Comparison of ENCODE assay signal across 23 cellular contexts in the genomic region with DNA sequence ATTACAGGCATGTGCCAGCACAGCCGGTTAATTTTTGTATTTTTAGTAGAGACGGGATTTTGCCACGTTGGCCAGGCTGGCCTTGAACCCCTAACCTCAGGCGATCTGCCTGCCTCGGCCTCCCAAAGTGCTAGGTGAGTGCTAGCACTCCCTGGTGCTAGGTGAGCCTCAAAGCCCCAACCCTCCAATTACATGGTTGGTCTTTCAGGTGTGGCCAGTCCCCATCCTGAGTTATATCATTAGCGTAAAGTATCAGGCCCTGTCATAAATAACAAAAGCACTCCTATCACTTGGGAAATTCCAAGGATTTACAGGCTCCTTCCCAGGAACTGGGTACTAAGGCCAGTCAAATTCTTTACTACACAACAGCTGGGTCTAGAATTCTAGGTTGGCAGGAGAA.
"Had no signal": no experiment of that assay in that cellular context is flagged by ENCODE, and none has a peak within 500 bp of the region (broad histone marks: within the 10 kb centered on the region; RNA-seq: fewer than 3 reads in every experiment).

No MANE protein-coding gene starts in this region.

- ATAC-seq: activated naive CD4-positive, alpha-beta T cell treated with anti-CD3 and anti-CD28 coated beads, Interleukin-2, amount 50 U/mL, for 72 hours; esophagus mucosa; heart left ventricle had no signal

- H3K9me3 ChIP-seq: colonic mucosa had no signal

- H3K36me3 ChIP-seq: colonic mucosa had no signal

- H3K27me3 Mint-ChIP-seq: activated CD4-positive, alpha-beta memory T cell treated with anti-CD3 and anti-CD28 coated beads, Interleukin-2, amount 10 ng/mL, durations not matched to agents 7 days and 5 days; activated CD4-positive, alpha-beta T cell treated with anti-CD3 and anti-CD28 coated beads, Interleukin-2, amount 10 ng/mL, durations not matched to agents 7 days and 5 days; activated naive CD4-positive, alpha-beta T cell treated with anti-CD3 and anti-CD28 coated beads, Interleukin-2, amount 10 ng/mL, durations not matched to agents 7 days and 5 days; activated naive CD8-positive, alpha-beta T cell treated with anti-CD3 and anti-CD28 coated beads, Interleukin-2, amount 10 ng/mL, durations not matched to agents 7 days and 5 days; activated T-cell treated with anti-CD3 and anti-CD28 coated beads, Interleukin-2, amount 50 U/mL, for 24 hours had no signal

- H3K4me3 ChIP-seq: colonic mucosa, heart left ventricle had no signal

- H3K27ac Mint-ChIP-seq: activated CD4-positive, alpha-beta memory T cell treated with anti-CD3 and anti-CD28 coated beads, Interleukin-2, amount 10 ng/mL, durations not matched to agents 7 days and 5 days; activated CD4-positive, alpha-beta T cell treated with anti-CD3 and anti-CD28 coated beads, Interleukin-2, amount 10 ng/mL, durations not matched to agents 7 days and 5 days; activated naive CD4-positive, alpha-beta T cell treated with anti-CD3 and anti-CD28 coated beads, Interleukin-2, amount 10 ng/mL, durations not matched to agents 7 days and 5 days; activated naive CD4-positive, alpha-beta T cell treated with anti-CD3 and anti-CD28 coated beads, Interleukin-2, amount 50 U/mL, for 72 hours; activated naive CD8-positive, alpha-beta T cell treated with anti-CD3 and anti-CD28 coated beads, Interleukin-2, amount 10 ng/mL, durations not matched to agents 7 days and 5 days; activated T-cell treated with anti-CD3 and anti-CD28 coated beads, Interleukin-2, amount 50 U/mL, for 24 hours; activated T-cell treated with anti-CD3 and anti-CD28 coated beads, Interleukin-2, amount 50 U/mL, for 72 hours had no signal

- H3K27me3 ChIP-seq: colonic mucosa, heart left ventricle had no signal

- H3K9me3 Mint-ChIP-seq: activated CD4-positive, alpha-beta memory T cell treated with anti-CD3 and anti-CD28 coated beads, Interleukin-2, amount 10 ng/mL, durations not matched to agents 7 days and 5 days; activated naive CD4-positive, alpha-beta T cell treated with anti-CD3 and anti-CD28 coated beads, Interleukin-2, amount 10 ng/mL, durations not matched to agents 7 days and 5 days; activated naive CD4-positive, alpha-beta T cell treated with anti-CD3 and anti-CD28 coated beads, Interleukin-2, amount 50 U/mL, for 72 hours had no signal

- H3K36me3 Mint-ChIP-seq: activated naive CD4-positive, alpha-beta T cell treated with anti-CD3 and anti-CD28 coated beads, Interleukin-2, amount 10 ng/mL, durations not matched to agents 7 days and 5 days; activated naive CD4-positive, alpha-beta T cell treated with anti-CD3 and anti-CD28 coated beads, Interleukin-2, amount 50 U/mL, for 72 hours had no signal

- H3K4me1 ChIP-seq: colonic mucosa had no signal

- H3K4me3 Mint-ChIP-seq: activated CD4-positive, alpha-beta memory T cell treated with anti-CD3 and anti-CD28 coated beads, Interleukin-2, amount 10 ng/mL, durations not matched to agents 7 days and 5 days; activated CD4-positive, alpha-beta T cell treated with anti-CD3 and anti-CD28 coated beads, Interleukin-2, amount 10 ng/mL, durations not matched to agents 7 days and 5 days; activated naive CD4-positive, alpha-beta T cell treated with anti-CD3 and anti-CD28 coated beads, Interleukin-2, amount 10 ng/mL, durations not matched to agents 7 days and 5 days; activated naive CD8-positive, alpha-beta T cell treated with anti-CD3 and anti-CD28 coated beads, Interleukin-2, amount 10 ng/mL, durations not matched to agents 7 days and 5 days; activated T-cell treated with anti-CD3 and anti-CD28 coated beads, Interleukin-2, amount 50 U/mL, for 24 hours; activated T-cell treated with anti-CD3 and anti-CD28 coated beads, Interleukin-2, amount 50 U/mL, for 72 hours had no signal

- H3K4me1 Mint-ChIP-seq: activated CD4-positive, alpha-beta memory T cell treated with anti-CD3 and anti-CD28 coated beads, Interleukin-2, amount 10 ng/mL, durations not matched to agents 7 days and 5 days; activated CD4-positive, alpha-beta T cell treated with anti-CD3 and anti-CD28 coated beads, Interleukin-2, amount 10 ng/mL, durations not matched to agents 7 days and 5 days; activated naive CD4-positive, alpha-beta T cell treated with anti-CD3 and anti-CD28 coated beads, Interleukin-2, amount 10 ng/mL, durations not matched to agents 7 days and 5 days had no signal

- DNase-seq: activated CD4-positive, alpha-beta memory T cell treated with anti-CD3 and anti-CD28 coated beads, Interleukin-2, amount 10 ng/mL, durations not matched to agents 7 days and 5 days; activated CD4-positive, alpha-beta T cell treated with anti-CD3 and anti-CD28 coated beads for 1 hour; activated CD4-positive, alpha-beta T cell treated with anti-CD3 and anti-CD28 coated beads for 4 hours; activated CD4-positive, alpha-beta T cell treated with anti-CD3 and anti-CD28 coated beads, Interleukin-2, amount 10 ng/mL, durations not matched to agents 7 days and 5 days; activated CD4-positive, alpha-beta T cell treated with anti-CD3 and anti-CD28 coated beads, Interleukin-2, amount 50 U/mL, for 4 hours; activated CD8-positive, alpha-beta memory T cell treated with anti-CD3 and anti-CD28 coated beads, Interleukin-2, amount 50 U/mL, for 48 hours; activated gamma-delta T cell; activated naive CD4-positive, alpha-beta T cell; activated naive CD4-positive, alpha-beta T cell treated with anti-CD3 and anti-CD28 coated beads, Interleukin-2, amount 10 ng/mL, durations not matched to agents 7 days and 5 days; activated naive CD8-positive, alpha-beta T cell treated with anti-CD3 and anti-CD28 coated beads, Interleukin-2, amount 10 ng/mL, durations not matched to agents 7 days and 5 days; activated T-cell treated with anti-CD3 and anti-CD28 coated beads for 4 hours; activated T-cell treated with anti-CD3 and anti-CD28 coated beads, Interleukin-2, amount 50 U/mL, for 24 hours; activated T-cell treated with anti-CD3 and anti-CD28 coated beads, Interleukin-2, amount 50 U/mL, for 72 hours; anterior cingulate cortex; caudate nucleus; colonic mucosa; effector CD8-positive, alpha-beta T cell; foreskin fibroblast; glutamatergic neuron; heart left ventricle; T-helper 2 cell had no signal

- H3K27ac ChIP-seq: colonic mucosa, heart left ventricle had no signal
